8 cellular contexts compared by ENCODE assay signal in the genomic region with DNA sequence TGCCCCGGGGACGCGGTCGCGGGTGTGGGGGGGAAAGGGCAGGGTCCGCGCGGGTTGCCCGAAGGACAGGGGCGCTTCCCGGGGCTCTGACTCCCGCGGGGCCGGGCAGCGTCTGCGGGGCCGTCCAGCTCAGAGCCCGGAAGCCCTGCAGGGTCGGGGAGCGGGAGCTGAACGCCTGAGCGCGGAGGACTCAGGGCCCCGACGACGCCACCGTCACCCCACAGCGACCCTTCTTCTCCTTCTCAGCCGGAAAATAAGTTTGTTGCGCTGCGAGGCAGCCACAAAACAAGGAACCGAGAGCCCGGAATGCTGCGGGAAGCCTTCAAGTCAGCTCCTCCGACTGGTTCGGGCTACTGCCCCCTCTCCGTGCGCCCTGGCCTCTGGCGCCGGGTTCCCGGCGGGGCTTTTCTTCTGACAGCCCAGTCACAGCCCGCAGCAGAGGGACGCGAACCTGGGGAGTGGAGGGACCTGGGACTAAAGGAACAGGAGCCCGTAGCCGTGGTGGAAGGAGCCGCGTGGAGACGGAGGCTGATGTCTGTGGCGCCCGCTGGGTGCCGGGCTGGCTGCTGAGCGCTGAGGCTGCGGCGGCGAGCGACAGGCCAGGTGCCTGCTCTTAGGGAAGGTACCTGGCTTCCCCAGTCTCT. TPM values are rescaled to one million over a fixed set of nuclear protein-coding genes. Genes with fewer than 3 reads are reported as not detected.
DNase-seq lines count a peak whose midpoint lies in the region; ATAC-seq and TF ChIP-seq lines count a peak whose summit lies in the region.

No MANE protein-coding gene starts in this region.

- peak overlapping the region; percentile 46 to 82 (median 70) for H3K27ac ChIP-seq in stomach

- H3K27me3 ChIP-seq in stomach, result peaks cover 0 to 62% (median 24%) of the 10 kb centered on the region in 3 donors

- 1 to 5% (median 3%) methylated on average over 22 to 58 of the region's 58 CpGs for WGBS in stomach, 5 donors

- TF ChIP-seq CTCF in stomach (IDR thresholded peaks at IDR 0.05), result no peak

- intact Hi-C loops in stomach (cut with DNase I; ENCODE audit: low total_unique reads), result no loop called here

- no peaks in the 10 kb centered on the region for H3K9me3 ChIP-seq in stomach

- peak overlapping the region; percentile 48 to 58 (median 50) for H3K4me3 ChIP-seq in stomach

- TF ChIP-seq POLR2A in stomach (IDR thresholded peaks at IDR 0.05), result no peak

- TF ChIP-seq EP300 in stomach (IDR thresholded peaks at IDR 0.05), result no peak

- H3K36me3 ChIP-seq in stomach, result no peaks in the 10 kb centered on the region

- in situ Hi-C loops in KBM-7 (cut with MboI; ENCODE audit: low pct_unique_long_range_greater_than_20kb, low sequenced_read_pairs), result no loop called here

- DNase-seq in NCI-H2227 (lab: John Stamatoyannopoulos, UW; ENCODE audit: unreplicated experiment) (peak; percentile 8), NCI-H2227 treated with DMSO at 0.1 percent for 48 hours (lab: John Stamatoyannopoulos, UW) (no peak), kidney tubule cell (ENCODE audit: low spot score) (peak; percentile 8), stomach (no peak), AG08395 (ENCODE audit: low spot score) (no peak), KBM-7 (no peak)

- ATAC-seq in SK-N-SH treated with all-trans-retinoic acid at 6 μM for 48 hours (peak; percentile 20; the same call in 1 of the 3 replicates), GM21576 (IDR thresholded peaks at IDR 0.05; ENCODE audit: unreplicated experiment) (no peak)

- H3K4me1 ChIP-seq in stomach, result peaks cover 0 to 35% (median 12%) of the 10 kb centered on the region in 4 donors

TF ChIP-seq in SK-N-SH treated with all-trans-retinoic acid at 6 μM for 48 hours, 23 proteins besides CTCF, POLR2A, EP300 and RAD21:
- TF ChIP-seq, protein P1, sequence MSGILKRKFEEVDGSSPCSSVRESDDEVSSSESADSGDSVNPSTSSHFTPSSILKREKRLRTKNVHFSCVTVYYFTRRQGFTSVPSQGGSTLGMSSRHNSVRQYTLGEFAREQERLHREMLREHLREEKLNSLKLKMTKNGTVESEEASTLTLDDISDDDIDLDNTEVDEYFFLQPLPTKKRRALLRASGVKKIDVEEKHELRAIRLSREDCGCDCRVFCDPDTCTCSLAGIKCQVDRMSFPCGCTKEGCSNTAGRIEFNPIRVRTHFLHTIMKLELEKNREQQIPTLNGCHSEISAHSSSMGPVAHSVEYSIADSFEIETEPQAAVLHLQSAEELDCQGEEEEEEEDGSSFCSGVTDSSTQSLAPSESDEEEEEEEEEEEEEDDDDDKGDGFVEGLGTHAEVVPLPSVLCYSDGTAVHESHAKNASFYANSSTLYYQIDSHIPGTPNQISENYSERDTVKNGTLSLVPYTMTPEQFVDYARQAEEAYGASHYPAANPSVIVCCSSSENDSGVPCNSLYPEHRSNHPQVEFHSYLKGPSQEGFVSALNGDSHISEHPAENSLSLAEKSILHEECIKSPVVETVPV (CRISPR knock-in tag; IDR thresholded peaks at IDR 0.05), result no peak
- TF ChIP-seq RARB (CRISPR knock-in tag; IDR thresholded peaks at IDR 0.05) (no peak), ESRRG (CRISPR knock-in tag; IDR thresholded peaks at IDR 0.05) (no peak), BACH2 (CRISPR knock-in tag; IDR thresholded peaks at IDR 0.05; ENCODE audit: borderline replicate concordance) (no peak), ZNF565 (CRISPR knock-in tag; conservative IDR thresholded peaks at IDR 0.05; ENCODE audit: low read depth) (no peak), ISL1 (CRISPR knock-in tag; IDR thresholded peaks at IDR 0.05) (no peak), ARNTL (CRISPR knock-in tag; IDR thresholded peaks at IDR 0.05; ENCODE audit: borderline replicate concordance, low read depth) (no peak), ZNF8 (CRISPR knock-in tag; IDR thresholded peaks at IDR 0.05) (no peak), ZC3H10 (CRISPR knock-in tag; IDR thresholded peaks at IDR 0.05) (no peak)
- TF ChIP-seq, protein P2, sequence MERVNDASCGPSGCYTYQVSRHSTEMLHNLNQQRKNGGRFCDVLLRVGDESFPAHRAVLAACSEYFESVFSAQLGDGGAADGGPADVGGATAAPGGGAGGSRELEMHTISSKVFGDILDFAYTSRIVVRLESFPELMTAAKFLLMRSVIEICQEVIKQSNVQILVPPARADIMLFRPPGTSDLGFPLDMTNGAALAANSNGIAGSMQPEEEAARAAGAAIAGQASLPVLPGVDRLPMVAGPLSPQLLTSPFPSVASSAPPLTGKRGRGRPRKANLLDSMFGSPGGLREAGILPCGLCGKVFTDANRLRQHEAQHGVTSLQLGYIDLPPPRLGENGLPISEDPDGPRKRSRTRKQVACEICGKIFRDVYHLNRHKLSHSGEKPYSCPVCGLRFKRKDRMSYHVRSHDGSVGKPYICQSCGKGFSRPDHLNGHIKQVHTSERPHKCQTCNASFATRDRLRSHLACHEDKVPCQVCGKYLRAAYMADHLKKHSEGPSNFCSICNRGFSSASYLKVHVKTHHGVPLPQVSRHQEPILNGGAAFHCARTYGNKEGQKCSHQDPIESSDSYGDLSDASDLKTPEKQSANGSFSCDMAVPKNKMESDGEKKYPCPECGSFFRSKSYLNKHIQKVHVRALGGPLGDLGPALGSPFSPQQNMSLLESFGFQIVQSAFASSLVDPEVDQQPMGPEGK (CRISPR knock-in tag; IDR thresholded peaks at IDR 0.05; ENCODE audit: borderline replicate concordance), result no peak

RNA-seq across cellular contexts. Expression of a gene that starts 0.5 kb away (rescaled TPM):
- total RNA-seq in stomach, result 10 to 100 TPM in 2 of 5 donors, 1 to 10 TPM in 2, under 1 TPM in 1; 0.45 to 97.0 (median 8.8) TPM
- 1 to 10 TPM in 2 of 3 donors, under 1 TPM in 1; 0.55 to 5.5 (median 2.4) TPM for polyA plus RNA-seq in stomach

Comparison
In these comparisons a context has a peak if more than half of its experiments do, and no peak if none do; other contexts are left out.
1. DNase-seq: peak in NCI-H2227 (single experiment) and kidney tubule cell (single experiment); none in NCI-H2227 treated with DMSO at 0.1 percent for 48 hours (single experiment), stomach (single experiment), AG08395 (single experiment) and KBM-7 (single experiment).